In the genomic region with DNA sequence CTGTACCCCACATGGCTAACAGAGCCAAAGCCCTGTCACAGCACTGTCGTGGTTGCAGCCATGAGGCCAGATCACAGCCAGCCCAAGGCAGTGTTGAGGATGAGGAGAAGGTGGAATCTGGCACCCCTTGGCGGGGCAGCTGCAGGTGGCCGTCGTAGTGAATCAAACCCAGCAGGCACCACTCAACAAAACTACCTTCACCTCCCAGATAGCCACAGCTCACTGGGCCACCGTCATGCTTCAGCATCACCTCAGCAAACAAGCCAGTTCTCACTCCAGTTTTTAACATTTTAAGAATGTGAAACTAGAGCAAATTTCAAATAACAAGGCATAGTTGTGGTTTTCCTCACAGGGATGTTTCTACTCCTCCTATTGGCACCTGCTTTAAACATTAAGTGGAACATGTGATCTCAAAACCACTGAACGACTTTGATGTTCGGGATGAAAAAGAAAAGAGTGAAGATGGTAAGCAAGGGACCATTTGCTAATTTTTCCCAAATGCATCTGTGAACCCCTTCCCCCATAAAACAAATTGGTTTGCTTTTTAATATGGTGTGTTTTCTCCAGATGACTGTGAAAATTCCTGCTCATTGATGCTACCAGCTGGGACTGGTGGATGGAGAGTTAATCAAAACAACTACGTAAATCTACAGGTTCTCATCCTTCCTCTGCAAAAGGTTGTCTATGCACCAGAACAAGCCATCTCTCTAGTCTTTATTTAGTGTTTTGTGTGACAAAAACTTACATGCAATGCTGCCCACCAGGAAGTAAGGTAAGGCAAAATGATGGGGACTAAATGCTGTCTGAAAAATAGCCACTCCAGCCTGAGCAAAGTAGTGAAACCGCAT, we compare ENCODE assay signal across 1 cellular context.
TF ChIP-seq lines count a peak whose summit lies in the region.

No MANE protein-coding gene starts in this region.

TF ChIP-seq in Ishikawa, 13 proteins besides CTCF, POLR2A, EP300 and RAD21 (continued from another document):
- TF ChIP-seq MAX (IDR thresholded peaks at IDR 0.05): no peak
TF ChIP-seq in Ishikawa: peak in this region for 4.
